ENCODE assay signal across 17 cellular contexts in the genomic region with DNA sequence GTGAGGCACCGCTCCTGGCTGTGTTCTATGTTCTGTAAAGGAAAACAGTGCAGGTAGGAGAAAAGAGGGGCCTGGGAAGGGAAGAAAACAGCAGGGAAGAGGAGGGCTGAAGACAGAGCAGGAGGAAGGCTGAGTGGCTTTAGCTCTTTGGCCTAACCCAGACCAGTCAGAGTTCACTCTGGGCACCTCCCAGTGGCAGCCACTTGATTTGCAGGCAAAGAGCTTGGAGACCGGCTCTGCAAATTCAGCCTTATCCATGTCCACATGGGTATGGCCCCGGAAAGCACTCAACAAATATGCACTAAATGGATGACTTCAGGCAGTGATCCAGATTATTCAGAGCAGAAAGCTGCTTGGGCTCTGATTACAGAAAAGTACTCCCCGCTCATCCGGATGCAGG. TPM values are rescaled to one million over a fixed set of nuclear protein-coding genes. Genes with fewer than 3 reads are reported as not detected.
A peak's percentile ranks its signal among the peaks of the same experiment; 100 is the strongest.
DNase-seq lines count a peak whose midpoint lies in the region; TF ChIP-seq lines count a peak whose summit lies in the region.
"Had no signal": no experiment of that assay in that cellular context is flagged by ENCODE, and none has a peak within 500 bp of the region (broad histone marks: within the 10 kb centered on the region; RNA-seq: fewer than 3 reads in every experiment).

No MANE protein-coding gene starts in this region.

- no peak overlapping the region for H3K4me2 ChIP-seq in OCI-LY3 (ENCODE audit: low read length)

- no peak overlapping the region for H2AFZ ChIP-seq in OCI-LY3 (ENCODE audit: low read depth, low read length)

- 95 to 98% methylated on average over 5 of the region's 5 CpGs for WGBS in lower leg skin, 2 donors

- DNase-seq in GM12865 (ENCODE audit: low read depth): no peak
- no peak for DNase-seq in epithelial cell of proximal tubule (ENCODE audit: low read depth)
- DNase-seq in lower leg skin (ENCODE audit: low spot score in 2 of 2): no peak
- DNase-seq in DMS153 (lab: John Stamatoyannopoulos, UW): no peak
- DNase-seq in stimulated activated CD4-positive, alpha-beta T cell treated with anti-CD3 and anti-CD28 coated beads, Interleukin-1b, Interleukin-23, amount 100 ng/mL, for 48 hours: no peak
- no peak for DNase-seq in DMS 273 treated with DMSO at 0.1 percent for 48 hours (lab: John Stamatoyannopoulos, UW)
- DNase-seq: effector memory CD4-positive, alpha-beta T cell; gastrocnemius medialis; HCEC 1CT; immature natural killer cell; NCI-H1930; nucleus accumbens; SHP77 treated with DMSO at 0.1 percent for 48 hours had no signal

- H3K9ac ChIP-seq in OCI-LY3 (ENCODE audit: low read length): no peak overlapping the region

- H3K4me1 ChIP-seq in OCI-LY3 (ENCODE audit: low read length): peaks cover 12% of the 10 kb centered on the region
- H3K4me1 ChIP-seq: gastrocnemius medialis had no signal

- H3K4me3 ChIP-seq in GM12865 (ENCODE audit: low read depth, low read length) (no peak overlapping the region), OCI-LY3 (ENCODE audit: low read length) (no peak overlapping the region), epithelial cell of proximal tubule (ENCODE audit: low read depth, low read length) (no peak overlapping the region), lower leg skin (ENCODE audit: low read depth, poor library complexity, severe bottlenecking) (no peak overlapping the region)
- H3K4me3 ChIP-seq: gastrocnemius medialis, suprapubic skin had no signal

- peaks cover 2% of the 10 kb centered on the region; the same call in 1 of the 2 replicates for H3K79me2 ChIP-seq in OCI-LY3 (ENCODE audit: low read length)

- no peaks in the 10 kb centered on the region for H3K9me3 ChIP-seq in OCI-LY3 (ENCODE audit: insufficient read depth, low read length)
- H3K9me3 ChIP-seq: gastrocnemius medialis, suprapubic skin had no signal

- H3K36me3 ChIP-seq in OCI-LY3 (replicated peaks; ENCODE audit: low read depth, low read length): no peaks in the 10 kb centered on the region
- H3K36me3 ChIP-seq: gastrocnemius medialis, suprapubic skin had no signal

- no peak for TF ChIP-seq POLR2A in lower leg skin (IDR thresholded peaks at IDR 0.05)

- H3K27ac ChIP-seq in 22Rv1 (no peak overlapping the region), OCI-LY3 (ENCODE audit: low read length) (no peak overlapping the region)
- H3K27ac ChIP-seq: suprapubic skin had no signal

- intact Hi-C loops in lower leg skin (cut with DNase I; ENCODE audit: low total_unique reads): no loop called here

- no peaks in the 10 kb centered on the region for H4K20me1 ChIP-seq in OCI-LY3 (ENCODE audit: insufficient read depth, low read length)

- H3K27me3 ChIP-seq in OCI-LY3 (ENCODE audit: low read depth, low read length): no peaks in the 10 kb centered on the region
- H3K27me3 ChIP-seq: gastrocnemius medialis had no signal

- TF ChIP-seq CTCF in 22Rv1 (IDR thresholded peaks at IDR 0.05): peak; percentile 16; the same call in 1 of the 2 replicates
- TF ChIP-seq CTCF in GM12865 (IDR thresholded peaks at IDR 0.05; ENCODE audit: insufficient read depth, low read depth, low read length, missing control alignments): peak; percentile 11
- peak; percentile 19 for TF ChIP-seq CTCF in OCI-LY3 (IDR thresholded peaks at IDR 0.05; ENCODE audit: low read depth, low read length)
- peak; percentile 28 for TF ChIP-seq CTCF in epithelial cell of proximal tubule (conservative IDR thresholded peaks at IDR 0.05; ENCODE audit: low read depth, low read length)
- no peak for TF ChIP-seq CTCF in lower leg skin (IDR thresholded peaks at IDR 0.05)

RNA-seq across cellular contexts. Expression of gene RNU6ATAC, which starts 4.4 kb away (rescaled TPM):
- total RNA-seq in epithelial cell of proximal tubule: under 0.01 TPM in 1 of 2 replicates, not detected in the other
- not detected for total RNA-seq in lower leg skin
- total RNA-seq: gastrocnemius medialis, LHCN-M2, suprapubic skin had no signal

RNA-seq across cellular contexts. Expression of gene WDR5, which starts 32.8 kb away (rescaled TPM):
- total RNA-seq in epithelial cell of proximal tubule (29.1 and 47.9 TPM in 2 replicates), lower leg skin (10 to 100 TPM; 16.1 to 23.8 (median 19.6) TPM)

Comparison
In these comparisons a context has a peak if more than half of its experiments do, and no peak if none do; other contexts are left out.
1. CTCF ChIP-seq: peak in 22Rv1 (single experiment), GM12865 (single experiment), OCI-LY3 (single experiment) and epithelial cell of proximal tubule (single experiment); none in lower leg skin (0 of 3).